12 cellular contexts compared by ENCODE assay signal in genomic region chr5:15695171-15695676, GRCh38.
DNase-seq lines count a peak whose midpoint lies in the region; TF ChIP-seq lines count a peak whose summit lies in the region.
"Had no signal": no experiment of that assay in that cellular context is flagged by ENCODE, and none has a peak within 500 bp of the region (broad histone marks: within the 10 kb centered on the region; RNA-seq: fewer than 3 reads in every experiment).

No MANE protein-coding gene starts in this region.

- CTCF ChIA-PET in activated naive CD4-positive, alpha-beta T cell treated with anti-CD3 and anti-CD28 coated beads, Interleukin-2, amount 10 ng/mL, durations not matched to agents 7 days and 5 days (lab: Charles Lee): no interaction called here

- no peaks in the 10 kb centered on the region for H3K9me3 ChIP-seq in GM23248 (ENCODE audit: low read depth)
- H3K9me3 ChIP-seq in skeletal muscle tissue (ENCODE audit: control insufficient read depth in 3 of 3, low read length in 3 of 3): no peaks in the 10 kb centered on the region
- no peaks in the 10 kb centered on the region for H3K9me3 ChIP-seq in esophagus squamous epithelium
- H3K9me3 ChIP-seq in tibial nerve: no peaks in the 10 kb centered on the region
- H3K9me3 ChIP-seq: breast epithelium had no signal

- peaks cover 27% of the 10 kb centered on the region for H3F3A ChIP-seq in GM23248 (ENCODE audit: insufficient read depth)

- 6 to 10% methylated on average over 4 of the region's 4 CpGs for WGBS in GM23248 (ENCODE audit: low coverage in 1 of 2, low lambda C conversion rate in 2 of 2, missing lambda C conversion rate in 2 of 2), 2 experiments
- 30 to 46% methylated on average over 4 of the region's 4 CpGs for WGBS in esophagus squamous epithelium, 2 donors
- 26 to 34% methylated on average over 4 of the region's 4 CpGs for WGBS in tibial nerve, 2 donors

- H3K4me3 ChIP-seq in GM23248 (0 out of 2 replicates have a peak overlapping the region, but pooled peaks have one; percentile 24), skeletal muscle tissue (ENCODE audit: low read length in 3 of 3) (no peak overlapping the region), esophagus squamous epithelium (no peak overlapping the region), tibial nerve (no peak overlapping the region)
- H3K4me3 ChIP-seq: breast epithelium, neural progenitor cell had no signal

- in situ Hi-C loops in GM23248 (cut with MboI): no loop called here

- peak; percentile 71 for DNase-seq in GM23248
- DNase-seq in astrocyte of the hippocampus (ENCODE audit: low read depth, low spot score): peak; percentile 39
- peak; percentile 72 for DNase-seq in islet precursor cell
- DNase-seq in esophagus squamous epithelium (lab: John Stamatoyannopoulos, UW): no peak
- no peak for DNase-seq in tibial nerve (ENCODE audit: low spot score in 2 of 2)
- DNase-seq in activated naive CD4-positive, alpha-beta T cell treated with anti-CD3 and anti-CD28 coated beads, Interleukin-2, amount 10 ng/mL, durations not matched to agents 7 days and 5 days: no peak
- no peak for DNase-seq in NCI-H748 treated with DMSO at 0.1 percent for 48 hours (lab: John Stamatoyannopoulos, UW)
- DNase-seq: CD4-positive, alpha-beta T cell; NCI-H526 treated with DMSO at 0.1 percent for 48 hours had no signal

- H3K4me3 Mint-ChIP-seq in activated naive CD4-positive, alpha-beta T cell treated with anti-CD3 and anti-CD28 coated beads, Interleukin-2, amount 10 ng/mL, durations not matched to agents 7 days and 5 days: no peak overlapping the region
- H3K4me3 Mint-ChIP-seq: CD4-positive, alpha-beta T cell; neural progenitor cell had no signal

- no peaks in the 10 kb centered on the region for H4K20me1 ChIP-seq in GM23248 (ENCODE audit: insufficient read depth)

- TF ChIP-seq EP300 in tibial nerve (IDR thresholded peaks at IDR 0.05): no peak

- H3K79me2 ChIP-seq in GM23248 (ENCODE audit: insufficient read depth): peaks cover 34% of the 10 kb centered on the region

- H3K4me1 Mint-ChIP-seq in activated naive CD4-positive, alpha-beta T cell treated with anti-CD3 and anti-CD28 coated beads, Interleukin-2, amount 10 ng/mL, durations not matched to agents 7 days and 5 days: no peaks in the 10 kb centered on the region

- H3K9ac ChIP-seq in GM23248 (0 out of 2 replicates have a peak overlapping the region, but pooled peaks have one; percentile 17), skeletal muscle tissue (ENCODE audit: low read depth in 1 of 3, low read length in 3 of 3) (no peak overlapping the region)
- H3K9ac ChIP-seq: neural progenitor cell had no signal

- peaks cover 6% of the 10 kb centered on the region for H3K9me3 Mint-ChIP-seq in activated naive CD4-positive, alpha-beta T cell treated with anti-CD3 and anti-CD28 coated beads, Interleukin-2, amount 10 ng/mL, durations not matched to agents 7 days and 5 days

- no peaks in the 10 kb centered on the region for H3K27me3 Mint-ChIP-seq in activated naive CD4-positive, alpha-beta T cell treated with anti-CD3 and anti-CD28 coated beads, Interleukin-2, amount 10 ng/mL, durations not matched to agents 7 days and 5 days
- H3K27me3 Mint-ChIP-seq: CD4-positive, alpha-beta T cell had no signal

- H3K27ac ChIP-seq in GM23248 (peak overlapping the region; percentile 47), skeletal muscle tissue (ENCODE audit: low read depth, low read length) (peak overlapping the region; percentile 51), esophagus squamous epithelium (peak overlapping the region in 1 of 4 donors; percentile 34), tibial nerve (peak overlapping the region in 2 of 4 donors; percentile 36 to 60)
- H3K27ac ChIP-seq: neural progenitor cell had no signal

- H3K27me3 ChIP-seq in GM23248 (replicated peaks; ENCODE audit: insufficient read depth) (no peaks in the 10 kb centered on the region), skeletal muscle tissue (ENCODE audit: control insufficient read depth in 3 of 3, insufficient read depth in 3 of 3, low read length in 3 of 3) (no peaks in the 10 kb centered on the region), esophagus squamous epithelium (no peaks in the 10 kb centered on the region), tibial nerve (no peaks in the 10 kb centered on the region)
- H3K27me3 ChIP-seq: breast epithelium, neural progenitor cell had no signal

- intact Hi-C loops in esophagus squamous epithelium (cut with DNase I): no loop called here

- H3K4me2 ChIP-seq in GM23248 (ENCODE audit: unreplicated experiment): peak overlapping the region; percentile 79
- H3K4me2 ChIP-seq: neural progenitor cell had no signal

- H3K4me1 ChIP-seq in GM23248 (ENCODE audit: insufficient read depth) (peaks cover 43% of the 10 kb centered on the region), skeletal muscle tissue (ENCODE audit: control insufficient read depth in 3 of 3, insufficient read depth in 3 of 3, low read length in 3 of 3) (peaks cover 0 to 7% (median 3%) of the 10 kb centered on the region in 3 donors), esophagus squamous epithelium (peaks cover 0 to 26% (median 9%) of the 10 kb centered on the region in 3 donors), tibial nerve (peaks cover 0 to 45% (median 12%) of the 10 kb centered on the region in 4 donors)
- H3K4me1 ChIP-seq: neural progenitor cell had no signal

- TF ChIP-seq CTCF in esophagus squamous epithelium (IDR thresholded peaks at IDR 0.05): no peak
- TF ChIP-seq CTCF in tibial nerve (IDR thresholded peaks at IDR 0.05): no peak

- no peak for TF ChIP-seq POLR2A in esophagus squamous epithelium (IDR thresholded peaks at IDR 0.05)
- TF ChIP-seq POLR2A in tibial nerve (IDR thresholded peaks at IDR 0.05): no peak

- no peaks in the 10 kb centered on the region for H3K9me2 ChIP-seq in GM23248 (ENCODE audit: insufficient read depth)

- no peaks in the 10 kb centered on the region for H3K36me3 Mint-ChIP-seq in activated naive CD4-positive, alpha-beta T cell treated with anti-CD3 and anti-CD28 coated beads, Interleukin-2, amount 10 ng/mL, durations not matched to agents 7 days and 5 days
- H3K36me3 Mint-ChIP-seq: neural progenitor cell had no signal

- H3K36me3 ChIP-seq in GM23248 (ENCODE audit: low read depth) (no peaks in the 10 kb centered on the region), skeletal muscle tissue (ENCODE audit: control insufficient read depth in 3 of 3, insufficient read depth in 3 of 3, low read length in 3 of 3) (no peaks in the 10 kb centered on the region), esophagus squamous epithelium (no peaks in the 10 kb centered on the region), tibial nerve (no peaks in the 10 kb centered on the region)
- H3K36me3 ChIP-seq: breast epithelium, neural progenitor cell had no signal

- H3K27ac Mint-ChIP-seq in activated naive CD4-positive, alpha-beta T cell treated with anti-CD3 and anti-CD28 coated beads, Interleukin-2, amount 10 ng/mL, durations not matched to agents 7 days and 5 days: no peak overlapping the region
- H3K27ac Mint-ChIP-seq: CD4-positive, alpha-beta T cell; neural progenitor cell had no signal

- peak overlapping the region; percentile 40; the same call in 1 of the 2 replicates for H2AFZ ChIP-seq in GM23248
- H2AFZ ChIP-seq: neural progenitor cell had no signal

Comparison
In these comparisons a context has a peak if more than half of its experiments do, and no peak if none do; other contexts are left out.
1. DNase-seq: peak in GM23248 (single experiment), astrocyte of the hippocampus (single experiment) and islet precursor cell (single experiment); none in esophagus squamous epithelium (single experiment), tibial nerve (0 of 2), activated naive CD4-positive, alpha-beta T cell treated with anti-CD3 and anti-CD28 coated beads, Interleukin-2, amount 10 ng/mL, durations not matched to agents 7 days and 5 days (single experiment) and NCI-H748 treated with DMSO at 0.1 percent for 48 hours (single experiment).